In genomic region chr11:5992150-5992549, GRCh38 we compare ENCODE assay signal across 17 cellular contexts. TPM values are rescaled to one million over a fixed set of nuclear protein-coding genes. Genes with fewer than 3 reads are reported as not detected.
DNase-seq lines count a peak whose midpoint lies in the region; ATAC-seq lines count a peak whose summit lies in the region.
"Had no signal": no experiment of that assay in that cellular context is flagged by ENCODE, and none has a peak within 500 bp of the region (broad histone marks: within the 10 kb centered on the region; RNA-seq: fewer than 3 reads in every experiment).

No MANE protein-coding gene starts in this region.

- intact Hi-C loops in Right ventricle myocardium superior (cut with DNase I) = no loop called here

- DNase-seq in HS-5 (ENCODE audit: low read depth) = peak; percentile 6
- peak; percentile 2 for DNase-seq in fibroblast of peridontal ligament (ENCODE audit: extremely low read depth)
- DNase-seq in pons (ENCODE audit: low spot score) = peak; percentile 1
- no peak for DNase-seq in nucleus accumbens (lab: John Stamatoyannopoulos, UW)
- DNase-seq in glomerular visceral epithelial cell (ENCODE audit: extremely low spot score) = no peak
- DNase-seq in Right ventricle myocardium superior = no peak
- DNase-seq: CD4-positive, alpha-beta memory T cell; DMS153; GDM1; H9; NCI-H1105 treated with DMSO at 0.1 percent for 48 hours; NCI-H1694 had no signal

- ATAC-seq in GM18867 (IDR thresholded peaks at IDR 0.05; ENCODE audit: unreplicated experiment) (peak; percentile 6), GM21528 (IDR thresholded peaks at IDR 0.05; ENCODE audit: low FRiP score, unreplicated experiment) (no peak), Right ventricle myocardium superior (ENCODE audit: poor library complexity) (no peak)

RNA-seq across cellular contexts. Expression of gene OR52L1, which starts 5.4 kb away (rescaled TPM):
- total RNA-seq in Right ventricle myocardium superior = not detected
- total RNA-seq: CD4-positive, alpha-beta memory T cell; Daoy; H9; NCI-H460; SJSA1 had no signal

RNA-seq across cellular contexts. Expression of gene OR56A4, which starts 14.6 kb away (rescaled TPM):
- not detected for total RNA-seq in Right ventricle myocardium superior
- total RNA-seq: CD4-positive, alpha-beta memory T cell; Daoy; H9; NCI-H460; SJSA1 had no signal

RNA-seq across cellular contexts. Expression of gene OR56A5, which starts 23.9 kb away (rescaled TPM):
- not detected for total RNA-seq in Right ventricle myocardium superior
- total RNA-seq: CD4-positive, alpha-beta memory T cell; Daoy; H9; NCI-H460; SJSA1 had no signal

RNA-seq across cellular contexts. Expression of gene OR56A1, which starts 38.4 kb away (rescaled TPM):
- not detected for total RNA-seq in Right ventricle myocardium superior
- total RNA-seq: CD4-positive, alpha-beta memory T cell; NCI-H460; SJSA1 had no signal

RNA-seq across cellular contexts. Expression of gene OR56A3, which starts 50.1 kb away (rescaled TPM):
- not detected for total RNA-seq in Right ventricle myocardium superior
- total RNA-seq: CD4-positive, alpha-beta memory T cell; H9; NCI-H460; SJSA1 had no signal

Comparison
In these comparisons a context has a peak if more than half of its experiments do, and no peak if none do; other contexts are left out.
1. DNase-seq: peak in HS-5 (single experiment), fibroblast of peridontal ligament (single experiment) and pons (single experiment); none in nucleus accumbens (0 of 56), glomerular visceral epithelial cell (single experiment) and Right ventricle myocardium superior (single experiment).